ENCODE assay signal across 8 cellular contexts in genomic region chr7:1044189-1045037, GRCh38. TPM values are rescaled to one million over a fixed set of nuclear protein-coding genes. Genes with fewer than 3 reads are reported as not detected.
DNase-seq lines count a peak whose midpoint lies in the region; ATAC-seq and TF ChIP-seq lines count a peak whose summit lies in the region.

Gene GPR146, plus strand, starts transcription at chr7:1044546. Its CDS starts 12,970 bp downstream, at chr7:1057516.

- peak within 1 kb of the TSS; percentile 81 for H3K4me3 ChIP-seq in Caco-2 (ENCODE audit: low read depth, low read length)

- peak within 1 kb of the TSS; percentile 71 for H3K4me3 Mint-ChIP-seq in Caco-2 (ENCODE audit: unreplicated experiment)
- H3K4me3 Mint-ChIP-seq in effector memory CD8-positive, alpha-beta T cell: peak within 1 kb of the TSS; percentile 81 to 83

- H3K4me1 Mint-ChIP-seq in Caco-2 (ENCODE audit: low read depth, unreplicated experiment): peaks cover 18% of the 10 kb centered on the region
- H3K4me1 Mint-ChIP-seq in effector memory CD8-positive, alpha-beta T cell (ENCODE audit: low read depth in 2 of 2): peaks cover 41 to 53% of the 10 kb centered on the region in 2 donors

- no peaks in the 10 kb centered on the region for H3K9me3 ChIP-seq in Caco-2

- H3K27me3 ChIP-seq in Caco-2 (replicated peaks; ENCODE audit: control insufficient read depth, insufficient read depth, low read length): no peaks in the 10 kb centered on the region

- DNase-seq in Caco-2 (peak; percentile 97 to 98), HT-29 (ENCODE audit: low spot score) (peak; percentile 98), NOMO-1 (lab: John Stamatoyannopoulos, UW; ENCODE audit: unreplicated experiment in 2 of 2) (peak; percentile 87 to 94), mesenteric fat pad (ENCODE audit: low spot score) (peak; percentile 99)
- peak; percentile 82 to 88 for DNase-seq in activated CD8-positive, alpha-beta memory T cell treated with anti-CD3 and anti-CD28 coated beads for 4 hours (ENCODE audit: low read depth in 2 of 2)
- peak; percentile 83 to 86 (median 83) for DNase-seq in effector memory CD8-positive, alpha-beta T cell
- peak; percentile 84 for DNase-seq in stimulated activated CD8-positive, alpha-beta memory T cell treated with anti-CD3 and anti-CD28 coated beads, Interleukin-15, amount 100 ng/mL, for 1 hour (ENCODE audit: low read depth)

- H3K36me3 ChIP-seq in Caco-2 (ENCODE audit: control insufficient read depth, insufficient read depth, low read length): no peaks in the 10 kb centered on the region; the same call in 1 of the 2 replicates

- H3K9me3 Mint-ChIP-seq in Caco-2 (ENCODE audit: unreplicated experiment): no peaks in the 10 kb centered on the region
- no peaks in the 10 kb centered on the region for H3K9me3 Mint-ChIP-seq in effector memory CD8-positive, alpha-beta T cell

- BruUV-seq in Caco-2 (replicated peaks; lab: Mats Ljungman, UMichigan): no TSS peak

- peak; percentile 24 to 52 for TF ChIP-seq CTCF in Caco-2 (IDR thresholded peaks at IDR 0.05; ENCODE audit: insufficient read depth in 1 of 2, low read depth in 1 of 2, low read length in 1 of 2, severe bottlenecking in 1 of 2, unreplicated experiment in 1 of 2)

- peaks cover 7% of the 10 kb centered on the region for H3K36me3 Mint-ChIP-seq in Caco-2 (ENCODE audit: insufficient read depth, unreplicated experiment)
- H3K36me3 Mint-ChIP-seq in effector memory CD8-positive, alpha-beta T cell (ENCODE audit: insufficient read depth): peaks cover 22% of the 10 kb centered on the region

- peaks cover 29% of the 10 kb centered on the region for H3K4me1 ChIP-seq in Caco-2

- ATAC-seq in GM19468 (IDR thresholded peaks at IDR 0.05; ENCODE audit: extremely low read depth, unreplicated experiment): peak; percentile 64
- ATAC-seq in effector memory CD8-positive, alpha-beta T cell (replicated peaks): peak; percentile 70

- POLR2A ChIA-PET in Caco-2 (lab: Charles Lee): interaction anchor here (1.0 kb wide), 1 partner anchor 24 kb away, joined by 3 read pairs; no protein-coding TSS in a partner anchor

- H3K27ac Mint-ChIP-seq in Caco-2 (ENCODE audit: unreplicated experiment): peak within 1 kb of the TSS; percentile 79
- peak within 1 kb of the TSS in 1 of 2 donors; percentile 26 for H3K27ac Mint-ChIP-seq in effector memory CD8-positive, alpha-beta T cell

- H3K27me3 Mint-ChIP-seq in Caco-2 (ENCODE audit: insufficient read depth, unreplicated experiment): no peaks in the 10 kb centered on the region
- no peaks in the 10 kb centered on the region for H3K27me3 Mint-ChIP-seq in effector memory CD8-positive, alpha-beta T cell

- CTCF ChIA-PET in Caco-2 (lab: Charles Lee): interaction anchor here (1.7 kb wide), 1 partner anchor 52 kb away, joined by 14 read pairs; no protein-coding TSS in a partner anchor

- intact Hi-C loops in Caco-2 (cut with micrococcal nuclease; ENCODE audit: unreplicated experiment): loop anchor here (5.0 kb wide), 1 partner anchor 67 kb away; the partner anchor contains the start of gene COX19

RNA-seq across cellular contexts. Expression of gene GPR146, which starts in this region (rescaled TPM):
- total RNA-seq in Caco-2 (2022) (1.8 and 3.0 TPM in 2 replicates), mesenteric fat pad (54.1 TPM)
- 4.1 and 4.3 TPM in 2 replicates for total RNA-seq in HT-29 (2014; rRNA removed; shearing (Covaris generic))

Comparison
In these comparisons a context has a peak if more than half of its experiments do, and no peak if none do; other contexts are left out.
1. Peak in every context shown above with its lines: DNase-seq, ATAC-seq and H3K4me3 ChIP-seq.
2. RNA of gene GPR146 (total RNA-seq): 54.1 TPM in mesenteric fat pad (single experiment); 4.1 to 4.3 TPM in HT-29 and 1.8 to 3.0 TPM in Caco-2; every median in the first group is over 10 times any median in the second.